In genomic region chr14:22334275-22334577, GRCh38 we compare ENCODE assay signal across 18 cellular contexts.
A peak's percentile ranks its signal among the peaks of the same experiment; 100 is the strongest.
DNase-seq lines count a peak whose midpoint lies in the region; ATAC-seq, FAIRE-seq and TF ChIP-seq lines count a peak whose summit lies in the region.
"Had no signal": no experiment of that assay in that cellular context is flagged by ENCODE, and none has a peak within 500 bp of the region (broad histone marks: within the 10 kb centered on the region; RNA-seq: fewer than 3 reads in every experiment).

No MANE protein-coding gene starts in this region.

- H3K79me2 ChIP-seq in K562 (ENCODE audit: control insufficient read depth, insufficient read depth, low read length): no peaks in the 10 kb centered on the region

- no peak overlapping the region for H3K9ac ChIP-seq in K562 (ENCODE audit: insufficient read depth in 1 of 2, low read depth in 2 of 2, low read length in 2 of 2)
- H3K9ac ChIP-seq in mesenchymal stem cell (ENCODE audit: low read length): peak overlapping the region; percentile 17
- H3K9ac ChIP-seq: KMS-11 had no signal

- no peak overlapping the region for H3K23ac ChIP-seq in mesenchymal stem cell (ENCODE audit: low read length in 2 of 2)

- H3K36me3 Mint-ChIP-seq in natural killer cell treated with Interleukin-12 subunit alpha and Interleukin-12 subunit beta and Interleukin-15 and Interleukin-18, amount 100 ng/mL, for 72 hours: no peaks in the 10 kb centered on the region
- no peaks in the 10 kb centered on the region for H3K36me3 Mint-ChIP-seq in natural killer cell
- no peaks in the 10 kb centered on the region for H3K36me3 Mint-ChIP-seq in activated CD4-positive, alpha-beta memory T cell treated with anti-CD3 and anti-CD28 coated beads for 36 hours
- H3K36me3 Mint-ChIP-seq: CD14-positive monocyte had no signal

- no peak for TF ChIP-seq POLR2A in K562 (conservative IDR thresholded peaks at IDR 0.05)

- H4K20me1 ChIP-seq in K562 (replicated peaks; ENCODE audit: control insufficient read depth, insufficient read depth, low read length): no peaks in the 10 kb centered on the region

- no peak overlapping the region for H2BK5ac ChIP-seq in mesenchymal stem cell (ENCODE audit: low read depth, low read length, poor library complexity, severe bottlenecking)

- WGBS in K562 (ENCODE audit: insufficient coverage, low coverage, missing lambda C conversion rate): 0% methylated on average over 4 of the region's 4 CpGs
- WGBS in mesenchymal stem cell: no CpG with 5 or more reads among the region's 4 CpGs
- 75% methylated on average over 4 of the region's 4 CpGs for WGBS in right cardiac atrium

- H2BK120ac ChIP-seq in mesenchymal stem cell (ENCODE audit: low read depth, low read length): no peak overlapping the region

- BruUV-seq in K562 (replicated peaks; lab: Mats Ljungman, UMichigan): no TSS peak

- no peak overlapping the region for H4K8ac ChIP-seq in mesenchymal stem cell (ENCODE audit: low read length)

- no peak overlapping the region for H2AK5ac ChIP-seq in mesenchymal stem cell (ENCODE audit: low read length, severe bottlenecking)

- H3K4me1 ChIP-seq in K562 (replicated peaks in 1 of 2; ENCODE audit: control insufficient read depth in 2 of 2, insufficient read depth in 2 of 2, low read length in 2 of 2): peaks cover 0 to 48% of the 10 kb centered on the region in 2 experiments; a peak in 4 of 5 replicates
- H3K4me1 ChIP-seq in mesenchymal stem cell (ENCODE audit: control insufficient read depth, insufficient read depth, low read depth, low read length): peaks cover 4% of the 10 kb centered on the region
- no peaks in the 10 kb centered on the region for H3K4me1 ChIP-seq in right cardiac atrium (ENCODE audit: control insufficient read depth, insufficient read depth, low read length)

- POLR2A ChIA-PET in K562 (lab: Yijun Ruan, JAX): interaction anchor here (1.1 kb wide), 1 partner anchor 214 kb away, joined by 3 read pairs; no protein-coding TSS in a partner anchor
- POLR2A ChIA-PET in activated CD4-positive, alpha-beta memory T cell treated with anti-CD3 and anti-CD28 coated beads for 36 hours (lab: Charles Lee): no interaction called here
- POLR2A ChIA-PET in GM10248 (lab: Yijun Ruan, JAX): no interaction called here

- H3K4me3 ChIP-seq in K562 (no peak overlapping the region), mesenchymal stem cell (ENCODE audit: insufficient read depth in 1 of 2, low read depth in 1 of 2, low read length in 2 of 2) (no peak overlapping the region), right cardiac atrium (ENCODE audit: low read length) (no peak overlapping the region)
- H3K4me3 ChIP-seq: MG63, SJCRH30 had no signal

- H3K36me3 ChIP-seq in K562 (ENCODE audit: control insufficient read depth, insufficient read depth, low read length) (no peaks in the 10 kb centered on the region), mesenchymal stem cell (ENCODE audit: control insufficient read depth in 1 of 2, insufficient read depth in 2 of 2, low read depth in 1 of 2, low read length in 2 of 2) (no peaks in the 10 kb centered on the region)
- H3K36me3 ChIP-seq: MG63, SJCRH30 had no signal

- H3K27me3 Mint-ChIP-seq in natural killer cell treated with Interleukin-12 subunit alpha and Interleukin-12 subunit beta and Interleukin-15 and Interleukin-18, amount 100 ng/mL, for 72 hours: no peaks in the 10 kb centered on the region
- no peaks in the 10 kb centered on the region for H3K27me3 Mint-ChIP-seq in natural killer cell (ENCODE audit: low read depth in 2 of 2)
- H3K27me3 Mint-ChIP-seq in activated CD4-positive, alpha-beta memory T cell treated with anti-CD3 and anti-CD28 coated beads for 36 hours: no peaks in the 10 kb centered on the region

- H3K9me3 Mint-ChIP-seq in natural killer cell treated with Interleukin-12 subunit alpha and Interleukin-12 subunit beta and Interleukin-15 and Interleukin-18, amount 100 ng/mL, for 72 hours: no peaks in the 10 kb centered on the region
- H3K9me3 Mint-ChIP-seq in natural killer cell: peaks cover 2 to 3% of the 10 kb centered on the region in 2 donors
- no peaks in the 10 kb centered on the region for H3K9me3 Mint-ChIP-seq in activated CD4-positive, alpha-beta memory T cell treated with anti-CD3 and anti-CD28 coated beads for 36 hours

- H3K27ac ChIP-seq in K562 (ENCODE audit: extremely low read depth, low read depth, low read length) (no peak overlapping the region), mesenchymal stem cell (ENCODE audit: low read length, poor library complexity, severe bottlenecking) (no peak overlapping the region), right cardiac atrium (ENCODE audit: low read length) (no peak overlapping the region)
- H3K27ac ChIP-seq: KMS-11, SJCRH30 had no signal

- H3K4me2 ChIP-seq in K562 (ENCODE audit: insufficient read depth, low read length) (peak overlapping the region; percentile 16; the same call in 1 of the 2 replicates), mesenchymal stem cell (ENCODE audit: low read length, poor library complexity, severe bottlenecking) (no peak overlapping the region)
- H3K4me2 ChIP-seq: KMS-11 had no signal

- TF ChIP-seq CTCF in natural killer cell (IDR thresholded peaks at IDR 0.05): no peak
- TF ChIP-seq CTCF in K562 (IDR thresholded peaks at IDR 0.05 in 2 of 3, conservative IDR thresholded peaks at IDR 0.05 in 1 of 3; ENCODE audit: insufficient read depth in 2 of 3, low read depth in 1 of 3, low read length in 3 of 3): no peak
- no peak for TF ChIP-seq CTCF in GM10248 (IDR thresholded peaks at IDR 0.05; ENCODE audit: control extremely low read depth, extremely low read depth, low read depth, missing control alignments)

- intact Hi-C loops in natural killer cell (cut with micrococcal nuclease): no loop called here
- intact Hi-C loops in K562 (cut with micrococcal nuclease): no loop called here
- intact Hi-C loops in right cardiac atrium (cut with DNase I): no loop called here
- intact Hi-C loops in activated CD4-positive, alpha-beta memory T cell treated with anti-CD3 and anti-CD28 coated beads for 36 hours (cut with micrococcal nuclease): no loop called here

- TF ChIP-seq RAD21 in K562 (CRISPR knock-in tag; conservative IDR thresholded peaks at IDR 0.05 in 1 of 2, IDR thresholded peaks at IDR 0.05 in 1 of 2): no peak

- H3K9me3 ChIP-seq in K562 (replicated peaks; ENCODE audit: control insufficient read depth, insufficient read depth, low read depth, low read length) (no peaks in the 10 kb centered on the region), mesenchymal stem cell (ENCODE audit: control insufficient read depth, low read length) (peaks cover 7% of the 10 kb centered on the region), right cardiac atrium (ENCODE audit: control insufficient read depth, low read length) (no peaks in the 10 kb centered on the region)
- H3K9me3 ChIP-seq: MG63 had no signal

- no peak overlapping the region for H3K4ac ChIP-seq in mesenchymal stem cell (ENCODE audit: low read depth in 1 of 2, low read length in 2 of 2)

- H3K18ac ChIP-seq in mesenchymal stem cell (ENCODE audit: low read depth in 1 of 2, low read length in 2 of 2): no peak overlapping the region

- no peak overlapping the region for H3K27ac Mint-ChIP-seq in natural killer cell treated with Interleukin-12 subunit alpha and Interleukin-12 subunit beta and Interleukin-15 and Interleukin-18, amount 100 ng/mL, for 72 hours
- H3K27ac Mint-ChIP-seq in natural killer cell: no peak overlapping the region
- H3K27ac Mint-ChIP-seq in activated CD4-positive, alpha-beta memory T cell treated with anti-CD3 and anti-CD28 coated beads for 36 hours: no peak overlapping the region
- H3K27ac Mint-ChIP-seq: CD14-positive monocyte had no signal

- no peak overlapping the region for H2BK15ac ChIP-seq in mesenchymal stem cell (ENCODE audit: low read depth, poor library complexity, severe bottlenecking)

- no peak overlapping the region for H2BK12ac ChIP-seq in mesenchymal stem cell (ENCODE audit: low read length in 2 of 2)

- no peak overlapping the region for H4K91ac ChIP-seq in mesenchymal stem cell (ENCODE audit: low read length)

- CTCF ChIA-PET in K562 (lab: Yijun Ruan, JAX; ENCODE audit: low intra/inter-chr PET ratio): no interaction called here
- CTCF ChIA-PET in activated CD4-positive, alpha-beta memory T cell treated with anti-CD3 and anti-CD28 coated beads for 36 hours (lab: Charles Lee): no interaction called here
- CTCF ChIA-PET in GM10248 (lab: Yijun Ruan, JAX): interaction anchor here (1.0 to 7.1 kb wide), 5 partner anchors 15 to 231 kb away, joined by 3 to 44 read pairs (median 4); no protein-coding TSS in a partner anchor

- no peaks in the 10 kb centered on the region for H3K9me1 ChIP-seq in K562 (ENCODE audit: control insufficient read depth, insufficient read depth, low read length)

- no peak overlapping the region for H3K14ac ChIP-seq in mesenchymal stem cell (ENCODE audit: low read length in 2 of 2)

- peak overlapping the region; percentile 36 for H3K4me3 Mint-ChIP-seq in natural killer cell treated with Interleukin-12 subunit alpha and Interleukin-12 subunit beta and Interleukin-15 and Interleukin-18, amount 100 ng/mL, for 72 hours
- no peak overlapping the region for H3K4me3 Mint-ChIP-seq in natural killer cell
- H3K4me3 Mint-ChIP-seq in activated CD4-positive, alpha-beta memory T cell treated with anti-CD3 and anti-CD28 coated beads for 36 hours: no peak overlapping the region
- H3K4me3 Mint-ChIP-seq: CD14-positive monocyte had no signal

- DNase-seq in natural killer cell treated with Interleukin-12 subunit alpha and Interleukin-12 subunit beta and Interleukin-15 and Interleukin-18, amount 100 ng/mL, for 72 hours (ENCODE audit: low spot score): no peak
- DNase-seq in natural killer cell: no peak
- no peak for DNase-seq in K562 (ENCODE audit: extremely low read depth in 1 of 4, low spot score in 3 of 4)
- DNase-seq in mesenchymal stem cell: no peak
- DNase-seq in right cardiac atrium: no peak
- DNase-seq in left lobe of liver (ENCODE audit: low spot score): no peak
- DNase-seq in activated CD4-positive, alpha-beta memory T cell treated with anti-CD3 and anti-CD28 coated beads for 36 hours: no peak
- DNase-seq in GM10248 (ENCODE audit: extremely low spot score): no peak
- DNase-seq: NCI-H1105, NCI-H187 treated with DMSO at 0.1 percent for 48 hours, NCI-H510A treated with DMSO at 0.1 percent for 48 hours, RPMI8226, SJCRH30 had no signal

- no peaks in the 10 kb centered on the region for H3K27me3 ChIP-seq in K562 (ENCODE audit: control insufficient read depth in 2 of 2, insufficient read depth in 2 of 2, low read length in 2 of 2)
- H3K27me3 ChIP-seq in mesenchymal stem cell (ENCODE audit: control insufficient read depth in 1 of 2, insufficient read depth in 1 of 2, low read length in 2 of 2): peaks cover 0 to 7% of the 10 kb centered on the region in 2 experiments
- H3K27me3 ChIP-seq in right cardiac atrium (ENCODE audit: control insufficient read depth, insufficient read depth): no peaks in the 10 kb centered on the region
- H3K27me3 ChIP-seq: MG63, SJCRH30 had no signal

- H3K4me1 Mint-ChIP-seq in natural killer cell treated with Interleukin-12 subunit alpha and Interleukin-12 subunit beta and Interleukin-15 and Interleukin-18, amount 100 ng/mL, for 72 hours (ENCODE audit: low read depth in 2 of 2): peaks cover 12 to 22% of the 10 kb centered on the region in 2 donors
- H3K4me1 Mint-ChIP-seq in natural killer cell: peaks cover 7 to 12% of the 10 kb centered on the region in 2 donors
- no peaks in the 10 kb centered on the region for H3K4me1 Mint-ChIP-seq in activated CD4-positive, alpha-beta memory T cell treated with anti-CD3 and anti-CD28 coated beads for 36 hours (ENCODE audit: low read depth)
- H3K4me1 Mint-ChIP-seq: CD14-positive monocyte had no signal

- no peak for TF ChIP-seq EP300 in K562 (IDR thresholded peaks at IDR 0.05; ENCODE audit: low read length)

- ATAC-seq in natural killer cell treated with Interleukin-12 subunit alpha and Interleukin-12 subunit beta and Interleukin-15 and Interleukin-18, amount 100 ng/mL, for 72 hours: no peak
- ATAC-seq in natural killer cell (no peak), K562 (no peak), right cardiac atrium (no peak), left lobe of liver (no peak)

- in situ Hi-C loops in K562 (cut with MboI): no loop called here

- H2AFZ ChIP-seq in K562 (ENCODE audit: low read depth, low read length): 0 out of 2 replicates have a peak overlapping the region, but pooled peaks have one; percentile 44
- no peak overlapping the region for H2AFZ ChIP-seq in mesenchymal stem cell (ENCODE audit: low read depth, low read length)

- FAIRE-seq in K562 (lab: Jason Lieb, UNC): no peak
- FAIRE-seq: A204.1, HTR-8/SVneo had no signal

- H3K79me1 ChIP-seq in mesenchymal stem cell (replicated peaks; ENCODE audit: low read length, poor library complexity, severe bottlenecking): no peaks in the 10 kb centered on the region
